Comparison of ENCODE assay signal across 24 cellular contexts in the genomic region with DNA sequence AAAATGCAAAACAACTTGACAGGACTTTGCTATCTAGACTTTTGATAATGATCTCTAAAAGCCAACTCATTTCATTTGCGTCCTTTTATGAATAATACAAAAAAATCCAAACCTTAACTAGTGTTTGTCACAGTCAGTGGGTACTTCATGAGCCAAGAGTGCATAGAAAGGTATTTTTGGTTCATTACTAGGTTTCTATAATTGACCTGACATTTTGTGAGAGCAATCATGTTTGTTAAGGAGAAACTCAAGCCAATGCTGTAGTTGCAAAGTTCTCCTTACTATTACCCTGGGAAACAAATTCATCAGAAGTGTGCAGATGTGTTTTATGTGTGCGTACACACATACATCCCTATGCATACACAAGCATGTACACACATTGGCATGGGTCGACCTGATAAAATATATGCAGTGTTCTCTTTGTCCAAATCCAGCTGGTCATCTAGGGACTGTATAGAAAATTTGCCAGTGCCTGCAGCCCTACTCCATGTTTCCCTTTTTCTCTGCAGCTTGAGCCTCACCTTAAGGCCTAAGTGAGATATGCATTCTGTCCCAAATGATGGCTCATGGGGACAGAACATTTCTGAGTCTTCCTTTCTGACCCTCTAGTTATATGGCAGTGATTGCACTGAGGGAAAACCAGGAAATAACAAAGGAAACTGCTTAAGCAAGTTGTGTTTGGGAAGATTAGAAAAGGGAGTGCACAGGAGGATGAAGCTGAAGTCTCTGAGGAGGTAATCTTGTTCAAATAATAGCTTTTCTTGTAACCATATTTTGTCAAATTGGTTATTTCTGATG.
"Had no signal": no experiment of that assay in that cellular context is flagged by ENCODE, and none has a peak within 500 bp of the region (broad histone marks: within the 10 kb centered on the region; RNA-seq: fewer than 3 reads in every experiment).

No MANE protein-coding gene starts in this region.

- H3K36me3 ChIP-seq: pancreas, prostate gland, transverse colon had no signal

- ATAC-seq: activated CD8-positive, alpha-beta T cell treated with anti-CD3 and anti-CD28 coated beads for 36 hours; activated T-cell treated with anti-CD3 and anti-CD28 coated beads, Interleukin-2, amount 50 U/mL, for 4 hours; activated T-helper 17 cell treated with anti-CD3 and anti-CD28 coated beads, Interleukin-2, amount 50 U/mL, for 72 hours; body of pancreas; effector memory CD8-positive, alpha-beta T cell; esophagus mucosa; naive thymus-derived CD8-positive, alpha-beta T cell; pancreas had no signal

- H3K27ac ChIP-seq: body of pancreas, foreskin keratinocyte, pancreas, prostate gland, transverse colon had no signal

- FAIRE-seq: keratinocyte, pancreas had no signal

- H3K27me3 ChIP-seq: body of pancreas, foreskin keratinocyte, pancreas, transverse colon had no signal

- H3K9me3 ChIP-seq: body of pancreas, pancreas, prostate gland, transverse colon had no signal

- H3K4me3 ChIP-seq: body of pancreas, coronary artery, pancreas, prostate gland, smooth muscle cell, transverse colon had no signal

- DNase-seq: activated B cell treated with CpG ODN at 0.5 μM for 24 hours; activated CD4-positive, alpha-beta T cell treated with anti-CD3 and anti-CD28 coated beads, Interleukin-2, amount 50 U/mL, for 1 hour; activated CD8-positive, alpha-beta T cell treated with anti-CD3 and anti-CD28 coated beads for 36 hours; activated gamma-delta T cell treated with Interleukin-2 at 50 U/mL for 16 hours; activated naive CD4-positive, alpha-beta T cell treated with anti-CD3 and anti-CD28 coated beads, Interleukin-2, amount 50 U/mL, for 16 hours; activated T-cell treated with anti-CD3 and anti-CD28 coated beads, Interleukin-2, amount 50 U/mL, for 4 hours; amniotic stem cell; body of pancreas; effector memory CD8-positive, alpha-beta T cell; left cardiac atrium; naive thymus-derived CD8-positive, alpha-beta T cell; nucleus accumbens; pancreas; stimulated activated CD4-positive, alpha-beta T cell treated with anti-CD3 and anti-CD28 coated beads, Interleukin-1b, Interleukin-23, amount 100 ng/mL, for 48 hours; stimulated activated naive CD4-positive, alpha-beta T cell; T-helper 2 cell; transverse colon had no signal

- H3K4me1 ChIP-seq: body of pancreas, pancreas, prostate gland, transverse colon had no signal
